In genomic region chr12:124510301-124510970, GRCh38 we compare ENCODE assay signal across 10 cellular contexts. TPM values are rescaled to one million over a fixed set of nuclear protein-coding genes. Genes with fewer than 3 reads are reported as not detected.
DNase-seq lines count a peak whose midpoint lies in the region; ATAC-seq and TF ChIP-seq lines count a peak whose summit lies in the region.
"Had no signal": no experiment of that assay in that cellular context is flagged by ENCODE, and none has a peak within 500 bp of the region (broad histone marks: within the 10 kb centered on the region; RNA-seq: fewer than 3 reads in every experiment).

No MANE protein-coding gene starts in this region.

- H3K9me3 ChIP-seq in Karpas-422 (ENCODE audit: low read length): no peaks in the 10 kb centered on the region
- no peaks in the 10 kb centered on the region for H3K9me3 ChIP-seq in spleen

- intact Hi-C loops in Calu3 (cut with micrococcal nuclease; ENCODE audit: unreplicated experiment) (loop anchor here (5.0 kb wide), 1 partner anchor 57 kb away; the partner anchor contains the start of gene NCOR2), spleen (cut with DNase I; ENCODE audit: low total_unique reads) (no loop called here)

- peak overlapping the region; percentile 35 for H3K4me3 Mint-ChIP-seq in Calu3 (ENCODE audit: low read depth, unreplicated experiment)
- H3K4me3 Mint-ChIP-seq: activated naive CD8-positive, alpha-beta T cell treated with anti-CD3 and anti-CD28 coated beads, Interleukin-2, amount 10 ng/mL, durations not matched to agents 7 days and 5 days had no signal

- H3K36me3 ChIP-seq in Karpas-422 (ENCODE audit: insufficient read depth, low read length) (0 out of 2 replicates have a peak, but pooled peaks cover 2% of the 10 kb centered on the region), spleen (peaks cover 0 to 23% (median 0%) of the 10 kb centered on the region in 6 donors)

- H3K4me3 ChIP-seq in Karpas-422 (ENCODE audit: low read length): no peak overlapping the region
- H3K4me3 ChIP-seq in spleen: no peak overlapping the region

- peak; percentile 44 for TF ChIP-seq CTCF in Calu3 (IDR thresholded peaks at IDR 0.05; ENCODE audit: unreplicated experiment)
- TF ChIP-seq CTCF in spleen (IDR thresholded peaks at IDR 0.05 in 8 of 11, conservative IDR thresholded peaks at IDR 0.05 in 3 of 11): no peak

- CTCF ChIA-PET in Calu3 (lab: Charles Lee): interaction anchor here (1.4 to 2.9 kb wide), 3 partner anchors 8 to 236 kb away, joined by 4 to 12 read pairs (median 8); no protein-coding TSS in a partner anchor

- peaks cover 99% of the 10 kb centered on the region for H3K79me2 ChIP-seq in Karpas-422 (ENCODE audit: low read length)

- no peak overlapping the region for H3K4me2 ChIP-seq in Karpas-422 (ENCODE audit: low read depth, low read length, poor library complexity, severe bottlenecking)

- H3K4me1 ChIP-seq in Karpas-422 (ENCODE audit: low read length): peaks cover 26% of the 10 kb centered on the region
- H3K4me1 ChIP-seq in spleen: peaks cover 45 to 100% (median 83%) of the 10 kb centered on the region in 6 donors

- H3K4me1 Mint-ChIP-seq in Calu3 (ENCODE audit: low read depth, unreplicated experiment): peaks cover 90% of the 10 kb centered on the region

- H3K27me3 ChIP-seq in Karpas-422 (ENCODE audit: low read length): no peaks in the 10 kb centered on the region
- H3K27me3 ChIP-seq in spleen (replicated peaks in 1 of 7): no peaks in the 10 kb centered on the region

- 81 to 91% (median 86%) methylated on average over 16 to 17 of the region's 17 CpGs for WGBS in spleen, 5 donors

- no peak overlapping the region for H2AFZ ChIP-seq in Karpas-422 (ENCODE audit: low read length)

- no peak overlapping the region for H3K9ac ChIP-seq in Karpas-422 (ENCODE audit: low read length)

- no peaks in the 10 kb centered on the region for H3K9me3 Mint-ChIP-seq in Calu3 (ENCODE audit: low read depth, unreplicated experiment)
- H3K9me3 Mint-ChIP-seq: activated naive CD8-positive, alpha-beta T cell treated with anti-CD3 and anti-CD28 coated beads, Interleukin-2, amount 10 ng/mL, durations not matched to agents 7 days and 5 days had no signal

- DNase-seq in Calu3 (peak; percentile 73), Karpas-422 (peak; percentile 66), caudate nucleus (lab: John Stamatoyannopoulos, UW) (peak in 33 of 61 donors; percentile 21 to 64 (median 40)), nucleus accumbens (lab: John Stamatoyannopoulos, UW) (peak in 37 of 56 donors; percentile 8 to 78 (median 45)), spleen (no peak)
- DNase-seq in activated T-cell treated with anti-CD3 and anti-CD28 coated beads, Interleukin-2, amount 50 U/mL, for 1 hour: no peak
- DNase-seq: activated naive CD8-positive, alpha-beta T cell treated with anti-CD3 and anti-CD28 coated beads, Interleukin-2, amount 10 ng/mL, durations not matched to agents 7 days and 5 days; NCI-H1105 had no signal

- H3K36me3 Mint-ChIP-seq in Calu3 (ENCODE audit: insufficient read depth, unreplicated experiment): peaks cover 85% of the 10 kb centered on the region
- H3K36me3 Mint-ChIP-seq: activated naive CD8-positive, alpha-beta T cell treated with anti-CD3 and anti-CD28 coated beads, Interleukin-2, amount 10 ng/mL, durations not matched to agents 7 days and 5 days had no signal

- TF ChIP-seq POLR2A in spleen (IDR thresholded peaks at IDR 0.05): no peak

- no peaks in the 10 kb centered on the region for H3K27me3 Mint-ChIP-seq in Calu3 (ENCODE audit: unreplicated experiment)
- H3K27me3 Mint-ChIP-seq: activated naive CD8-positive, alpha-beta T cell treated with anti-CD3 and anti-CD28 coated beads, Interleukin-2, amount 10 ng/mL, durations not matched to agents 7 days and 5 days had no signal

- H3K27ac ChIP-seq in Karpas-422 (ENCODE audit: low read length) (no peak overlapping the region), caudate nucleus (ENCODE audit: low read depth, low read length) (peak overlapping the region; percentile 84), spleen (peak overlapping the region in 4 of 8 donors; percentile 20 to 84 (median 30))

- ATAC-seq in GM19455 (IDR thresholded peaks at IDR 0.05; ENCODE audit: unreplicated experiment): no peak
- ATAC-seq in HG03097 (IDR thresholded peaks at IDR 0.05; ENCODE audit: low FRiP score, unreplicated experiment): no peak

- H4K20me1 ChIP-seq in Karpas-422 (ENCODE audit: insufficient read depth, low read depth, low read length): peaks cover 80% of the 10 kb centered on the region

- no TSS peak for BruUV-seq in Calu3 (replicated peaks; lab: Mats Ljungman, UMichigan)

- H3K9me2 ChIP-seq in Karpas-422 (replicated peaks; ENCODE audit: insufficient read depth, low read length): no peaks in the 10 kb centered on the region

- H3K27ac Mint-ChIP-seq in Calu3 (ENCODE audit: unreplicated experiment): peak overlapping the region; percentile 80
- H3K27ac Mint-ChIP-seq: activated naive CD8-positive, alpha-beta T cell treated with anti-CD3 and anti-CD28 coated beads, Interleukin-2, amount 10 ng/mL, durations not matched to agents 7 days and 5 days had no signal

RNA-seq across cellular contexts. Expression of gene NCOR2, which starts 57.0 kb away (rescaled TPM):
- 325 and 348 TPM in 2 replicates for total RNA-seq in Calu3 (2022)
- total RNA-seq in Karpas-422 (2014; rRNA removed; shearing (Covaris generic); ENCODE audit: low replicate concordance): 36.8 and 75.4 TPM in 2 replicates
- 100 to 1,000 TPM; 145 to 236 (median 174) TPM for total RNA-seq in spleen
- polyA plus RNA-seq in spleen: 10 to 100 TPM; 13.2 to 60.6 (median 17.2) TPM

Comparison
In these comparisons a context has a peak if more than half of its experiments do, and no peak if none do; other contexts are left out.
1. DNase-seq: peak in Calu3 (single experiment), Karpas-422 (single experiment), caudate nucleus (33 of 61) and nucleus accumbens (37 of 56); none in spleen (single experiment) and activated T-cell treated with anti-CD3 and anti-CD28 coated beads, Interleukin-2, amount 50 U/mL, for 1 hour (single experiment).